Comparison of ENCODE assay signal across 1 cellular context in the genomic region with DNA sequence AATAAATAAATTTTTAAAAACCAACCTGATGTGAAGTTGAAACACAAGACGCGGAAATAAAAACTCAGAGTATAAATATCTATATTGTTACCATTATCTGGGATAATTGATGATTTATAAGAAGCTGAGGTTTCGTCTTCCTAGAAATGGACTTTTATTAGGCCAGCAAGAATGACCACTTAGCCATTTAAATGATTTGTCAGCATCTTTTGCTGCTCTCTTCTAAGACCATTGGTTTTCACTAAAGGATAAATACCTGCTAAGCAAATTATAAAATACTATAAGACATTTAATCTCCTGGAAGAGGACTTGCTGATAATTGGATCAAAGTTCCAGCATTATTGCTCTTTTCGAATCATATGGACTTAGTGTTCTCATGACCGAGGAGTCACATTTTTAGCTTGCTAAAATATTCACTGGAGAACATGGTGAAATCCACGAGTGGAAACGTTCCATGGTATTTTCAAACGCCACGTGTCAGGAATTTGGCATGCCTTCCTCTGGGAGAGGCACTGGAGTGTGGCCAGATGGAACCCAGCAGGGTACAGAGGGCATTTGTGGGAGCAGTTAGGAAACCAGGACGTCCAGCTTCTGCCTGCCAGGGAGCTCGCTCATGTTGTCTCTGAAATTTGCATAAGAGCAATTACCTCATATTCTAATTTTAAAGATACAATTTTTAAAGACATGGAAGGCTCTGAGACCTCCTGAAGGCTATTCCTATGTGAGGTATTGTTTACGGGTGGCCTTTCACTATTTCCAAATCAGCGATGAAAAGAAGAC.
A peak's percentile ranks its signal among the peaks of the same experiment; 100 is the strongest.
TF ChIP-seq lines count a peak whose summit lies in the region.

No MANE protein-coding gene starts in this region.

TF ChIP-seq in K562, 482 proteins besides CTCF, POLR2A, EP300 and RAD21 (continues in another document):
- TF ChIP-seq SOX6 (IDR thresholded peaks at IDR 0.05), result no peak
- TF ChIP-seq, protein P1, sequence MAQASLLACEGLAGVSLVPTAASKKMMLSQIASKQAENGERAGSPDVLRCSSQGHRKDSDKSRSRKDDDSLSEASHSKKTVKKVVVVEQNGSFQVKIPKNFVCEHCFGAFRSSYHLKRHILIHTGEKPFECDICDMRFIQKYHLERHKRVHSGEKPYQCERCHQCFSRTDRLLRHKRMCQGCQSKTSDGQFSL (CRISPR knock-in tag; IDR thresholded peaks at IDR 0.05), result no peak
- TF ChIP-seq, protein P1 (tag; IDR thresholded peaks at IDR 0.05), result no peak
- no peak for TF ChIP-seq STAT5A (IDR thresholded peaks at IDR 0.05; ENCODE audit: borderline replicate concordance, low read length)
- no peak for TF ChIP-seq MNT (conservative IDR thresholded peaks at IDR 0.05)
- TF ChIP-seq TAF1 (IDR thresholded peaks at IDR 0.05; ENCODE audit: control insufficient read depth, extremely low read depth, insufficient read depth, low read length, severe bottlenecking), result no peak
- no peak for TF ChIP-seq ZNF134 (CRISPR knock-in tag; conservative IDR thresholded peaks at IDR 0.05)
- no peak for TF ChIP-seq RFX5 (IDR thresholded peaks at IDR 0.05; ENCODE audit: low read depth, low read length)
- TF ChIP-seq ZBTB49 (CRISPR knock-in tag; IDR thresholded peaks at IDR 0.05; ENCODE audit: borderline replicate concordance), result no peak
- no peak for TF ChIP-seq ZNF274 (IDR thresholded peaks at IDR 0.05; ENCODE audit: borderline replicate concordance, low read depth, low read length)
- TF ChIP-seq POLR2B (IDR thresholded peaks at IDR 0.05; ENCODE audit: low read depth, partially characterized antibody), result no peak
- TF ChIP-seq, protein P2, sequence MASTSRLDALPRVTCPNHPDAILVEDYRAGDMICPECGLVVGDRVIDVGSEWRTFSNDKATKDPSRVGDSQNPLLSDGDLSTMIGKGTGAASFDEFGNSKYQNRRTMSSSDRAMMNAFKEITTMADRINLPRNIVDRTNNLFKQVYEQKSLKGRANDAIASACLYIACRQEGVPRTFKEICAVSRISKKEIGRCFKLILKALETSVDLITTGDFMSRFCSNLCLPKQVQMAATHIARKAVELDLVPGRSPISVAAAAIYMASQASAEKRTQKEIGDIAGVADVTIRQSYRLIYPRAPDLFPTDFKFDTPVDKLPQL (IDR thresholded peaks at IDR 0.05; ENCODE audit: extremely low read depth, insufficient read length), result no peak
- no peak for TF ChIP-seq ZBTB17 (CRISPR knock-in tag; IDR thresholded peaks at IDR 0.05)
- TF ChIP-seq, protein P3, sequence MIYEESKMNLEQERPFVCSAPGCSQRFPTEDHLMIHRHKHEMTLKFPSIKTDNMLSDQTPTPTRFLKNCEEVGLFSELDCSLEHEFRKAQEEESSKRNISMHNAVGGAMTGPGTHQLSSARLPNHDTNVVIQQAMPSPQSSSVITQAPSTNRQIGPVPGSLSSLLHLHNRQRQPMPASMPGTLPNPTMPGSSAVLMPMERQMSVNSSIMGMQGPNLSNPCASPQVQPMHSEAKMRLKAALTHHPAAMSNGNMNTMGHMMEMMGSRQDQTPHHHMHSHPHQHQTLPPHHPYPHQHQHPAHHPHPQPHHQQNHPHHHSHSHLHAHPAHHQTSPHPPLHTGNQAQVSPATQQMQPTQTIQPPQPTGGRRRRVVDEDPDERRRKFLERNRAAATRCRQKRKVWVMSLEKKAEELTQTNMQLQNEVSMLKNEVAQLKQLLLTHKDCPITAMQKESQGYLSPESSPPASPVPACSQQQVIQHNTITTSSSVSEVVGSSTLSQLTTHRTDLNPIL (CRISPR knock-in tag; IDR thresholded peaks at IDR 0.05), result no peak
- TF ChIP-seq, protein P4, sequence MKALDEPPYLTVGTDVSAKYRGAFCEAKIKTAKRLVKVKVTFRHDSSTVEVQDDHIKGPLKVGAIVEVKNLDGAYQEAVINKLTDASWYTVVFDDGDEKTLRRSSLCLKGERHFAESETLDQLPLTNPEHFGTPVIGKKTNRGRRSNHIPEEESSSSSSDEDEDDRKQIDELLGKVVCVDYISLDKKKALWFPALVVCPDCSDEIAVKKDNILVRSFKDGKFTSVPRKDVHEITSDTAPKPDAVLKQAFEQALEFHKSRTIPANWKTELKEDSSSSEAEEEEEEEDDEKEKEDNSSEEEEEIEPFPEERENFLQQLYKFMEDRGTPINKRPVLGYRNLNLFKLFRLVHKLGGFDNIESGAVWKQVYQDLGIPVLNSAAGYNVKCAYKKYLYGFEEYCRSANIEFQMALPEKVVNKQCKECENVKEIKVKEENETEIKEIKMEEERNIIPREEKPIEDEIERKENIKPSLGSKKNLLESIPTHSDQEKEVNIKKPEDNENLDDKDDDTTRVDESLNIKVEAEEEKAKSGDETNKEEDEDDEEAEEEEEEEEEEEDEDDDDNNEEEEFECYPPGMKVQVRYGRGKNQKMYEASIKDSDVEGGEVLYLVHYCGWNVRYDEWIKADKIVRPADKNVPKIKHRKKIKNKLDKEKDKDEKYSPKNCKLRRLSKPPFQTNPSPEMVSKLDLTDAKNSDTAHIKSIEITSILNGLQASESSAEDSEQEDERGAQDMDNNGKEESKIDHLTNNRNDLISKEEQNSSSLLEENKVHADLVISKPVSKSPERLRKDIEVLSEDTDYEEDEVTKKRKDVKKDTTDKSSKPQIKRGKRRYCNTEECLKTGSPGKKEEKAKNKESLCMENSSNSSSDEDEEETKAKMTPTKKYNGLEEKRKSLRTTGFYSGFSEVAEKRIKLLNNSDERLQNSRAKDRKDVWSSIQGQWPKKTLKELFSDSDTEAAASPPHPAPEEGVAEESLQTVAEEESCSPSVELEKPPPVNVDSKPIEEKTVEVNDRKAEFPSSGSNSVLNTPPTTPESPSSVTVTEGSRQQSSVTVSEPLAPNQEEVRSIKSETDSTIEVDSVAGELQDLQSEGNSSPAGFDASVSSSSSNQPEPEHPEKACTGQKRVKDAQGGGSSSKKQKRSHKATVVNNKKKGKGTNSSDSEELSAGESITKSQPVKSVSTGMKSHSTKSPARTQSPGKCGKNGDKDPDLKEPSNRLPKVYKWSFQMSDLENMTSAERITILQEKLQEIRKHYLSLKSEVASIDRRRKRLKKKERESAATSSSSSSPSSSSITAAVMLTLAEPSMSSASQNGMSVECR (CRISPR knock-in tag; IDR thresholded peaks at IDR 0.05), result no peak
- TF ChIP-seq GTF3C2 (IDR thresholded peaks at IDR 0.05; ENCODE audit: borderline replicate concordance, extremely low read depth, insufficient read length), result no peak
- peak; percentile 62 for TF ChIP-seq MAFK (IDR thresholded peaks at IDR 0.05; ENCODE audit: low read length)
- no peak for TF ChIP-seq JUN (IDR thresholded peaks at IDR 0.05; ENCODE audit: borderline replicate concordance, low read depth, low read length)
- no peak for TF ChIP-seq JUN (CRISPR knock-in tag; IDR thresholded peaks at IDR 0.05; ENCODE audit: borderline replicate concordance)
- TF ChIP-seq CHD1 (IDR thresholded peaks at IDR 0.05; ENCODE audit: low read length), result no peak
- no peak for TF ChIP-seq HMBOX1 (IDR thresholded peaks at IDR 0.05)
- no peak for TF ChIP-seq PML (IDR thresholded peaks at IDR 0.05; ENCODE audit: low read length)
- no peak for TF ChIP-seq SRSF3 (IDR thresholded peaks at IDR 0.05; ENCODE audit: insufficient read depth, low read length)
- TF ChIP-seq ZNF316 (IDR thresholded peaks at IDR 0.05), result peak; percentile 87
- no peak for TF ChIP-seq DPF2 (IDR thresholded peaks at IDR 0.05)
- no peak for TF ChIP-seq ATF7 (IDR thresholded peaks at IDR 0.05)
- no peak for TF ChIP-seq FOS (IDR thresholded peaks at IDR 0.05; ENCODE audit: extremely low read depth, insufficient read length)
- TF ChIP-seq NR2C1 (IDR thresholded peaks at IDR 0.05), result no peak
- TF ChIP-seq NR2C1 (tag; IDR thresholded peaks at IDR 0.05), result no peak
- no peak for TF ChIP-seq HOXB6 (CRISPR knock-in tag; IDR thresholded peaks at IDR 0.05; ENCODE audit: borderline replicate concordance)
- TF ChIP-seq GATA2 (CRISPR knock-in tag; IDR thresholded peaks at IDR 0.05), result no peak
- TF ChIP-seq MAFF (IDR thresholded peaks at IDR 0.05; ENCODE audit: low read length), result peak; percentile 70
- TF ChIP-seq ZNF77 (CRISPR knock-in tag; IDR thresholded peaks at IDR 0.05), result no peak
- TF ChIP-seq ZNF324 (CRISPR knock-in tag; IDR thresholded peaks at IDR 0.05), result no peak
- no peak for TF ChIP-seq FOSL1 (tag; conservative IDR thresholded peaks at IDR 0.05)
- TF ChIP-seq C11orf30 (IDR thresholded peaks at IDR 0.05; ENCODE audit: low read depth), result peak; percentile 85
- TF ChIP-seq ZFP30 (CRISPR knock-in tag; IDR thresholded peaks at IDR 0.05; ENCODE audit: borderline replicate concordance), result no peak
- TF ChIP-seq BRD9 (IDR thresholded peaks at IDR 0.05; ENCODE audit: low read depth, partially characterized antibody), result no peak
- TF ChIP-seq RCOR1 (IDR thresholded peaks at IDR 0.05; ENCODE audit: borderline replicate concordance in 1 of 2, low read depth in 2 of 2, low read length in 2 of 2), result no peak
- TF ChIP-seq ATF1 (CRISPR knock-in tag; IDR thresholded peaks at IDR 0.05), result no peak
- TF ChIP-seq ATF1 (tag; IDR thresholded peaks at IDR 0.05), result no peak
- TF ChIP-seq BDP1 (IDR thresholded peaks at IDR 0.05; ENCODE audit: insufficient read depth, insufficient read length), result no peak
- no peak for TF ChIP-seq BRF1 (IDR thresholded peaks at IDR 0.05; ENCODE audit: borderline replicate concordance, extremely low read depth, insufficient read length)
- TF ChIP-seq MAFG (tag; conservative IDR thresholded peaks at IDR 0.05), result peak; percentile 71
- TF ChIP-seq SMARCB1 (IDR thresholded peaks at IDR 0.05; ENCODE audit: insufficient read length, low read depth), result no peak
